Comparison of ENCODE assay signal across 1 cellular context in the genomic region with DNA sequence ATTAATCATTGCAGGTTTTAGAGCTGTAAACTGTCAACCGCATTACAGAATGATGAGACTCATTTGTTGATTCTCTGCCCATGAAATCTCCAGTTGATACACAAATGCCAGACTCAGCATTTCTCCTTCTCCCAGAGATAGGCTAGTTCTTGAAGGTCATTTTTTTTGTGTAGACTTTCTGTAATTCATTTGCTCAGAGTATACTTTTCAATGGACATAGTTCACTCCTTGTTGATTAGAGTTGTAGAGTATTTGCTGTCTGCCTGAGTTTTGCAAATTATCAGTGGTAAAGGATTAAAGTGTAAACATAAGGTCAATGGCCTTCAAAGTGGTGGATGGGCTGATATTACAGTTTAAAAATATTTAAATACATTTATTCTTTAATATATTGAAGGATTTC.
TF ChIP-seq lines count a peak whose summit lies in the region.

No MANE protein-coding gene starts in this region.

TF ChIP-seq in HepG2, 621 proteins besides CTCF, POLR2A, EP300 and RAD21 (continued from another document and continues in another):
- TF ChIP-seq USF2 (IDR thresholded peaks at IDR 0.05; ENCODE audit: low read depth, low read length), result no peak
- TF ChIP-seq USF2 (CRISPR knock-in tag; IDR thresholded peaks at IDR 0.05; ENCODE audit: borderline replicate concordance), result no peak
- peak; percentile 88 for TF ChIP-seq HNF4A (CRISPR knock-in tag; IDR thresholded peaks at IDR 0.05)
- TF ChIP-seq POGZ (CRISPR knock-in tag; IDR thresholded peaks at IDR 0.05), result 0 out of 2 replicates have a peak, but pooled peaks have one; percentile 36
- TF ChIP-seq MED8 (CRISPR knock-in tag; IDR thresholded peaks at IDR 0.05; ENCODE audit: insufficient replicate concordance), result peak; percentile 43
- peak; percentile 16; the same call in 1 of the 2 replicates for TF ChIP-seq ZNF281 (CRISPR knock-in tag; IDR thresholded peaks at IDR 0.05; ENCODE audit: borderline replicate concordance)
- no peak for TF ChIP-seq WIZ (CRISPR knock-in tag; IDR thresholded peaks at IDR 0.05)
- TF ChIP-seq ZNF670 (CRISPR knock-in tag; IDR thresholded peaks at IDR 0.05; ENCODE audit: borderline replicate concordance), result no peak
- no peak for TF ChIP-seq ZNF12 (CRISPR knock-in tag; IDR thresholded peaks at IDR 0.05)
- peak; percentile 35; the same call in 1 of the 2 replicates for TF ChIP-seq KAT8 (CRISPR knock-in tag; IDR thresholded peaks at IDR 0.05)
- no peak for TF ChIP-seq ATRX (CRISPR knock-in tag; IDR thresholded peaks at IDR 0.05; ENCODE audit: borderline replicate concordance)
- TF ChIP-seq, protein P1, sequence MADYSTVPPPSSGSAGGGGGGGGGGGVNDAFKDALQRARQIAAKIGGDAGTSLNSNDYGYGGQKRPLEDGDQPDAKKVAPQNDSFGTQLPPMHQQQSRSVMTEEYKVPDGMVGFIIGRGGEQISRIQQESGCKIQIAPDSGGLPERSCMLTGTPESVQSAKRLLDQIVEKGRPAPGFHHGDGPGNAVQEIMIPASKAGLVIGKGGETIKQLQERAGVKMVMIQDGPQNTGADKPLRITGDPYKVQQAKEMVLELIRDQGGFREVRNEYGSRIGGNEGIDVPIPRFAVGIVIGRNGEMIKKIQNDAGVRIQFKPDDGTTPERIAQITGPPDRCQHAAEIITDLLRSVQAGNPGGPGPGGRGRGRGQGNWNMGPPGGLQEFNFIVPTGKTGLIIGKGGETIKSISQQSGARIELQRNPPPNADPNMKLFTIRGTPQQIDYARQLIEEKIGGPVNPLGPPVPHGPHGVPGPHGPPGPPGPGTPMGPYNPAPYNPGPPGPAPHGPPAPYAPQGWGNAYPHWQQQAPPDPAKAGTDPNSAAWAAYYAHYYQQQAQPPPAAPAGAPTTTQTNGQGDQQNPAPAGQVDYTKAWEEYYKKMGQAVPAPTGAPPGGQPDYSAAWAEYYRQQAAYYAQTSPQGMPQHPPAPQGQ (CRISPR knock-in tag; IDR thresholded peaks at IDR 0.05; ENCODE audit: borderline replicate concordance), result no peak
- TF ChIP-seq ZNF143 (CRISPR knock-in tag; IDR thresholded peaks at IDR 0.05), result no peak
- TF ChIP-seq ZNF558 (CRISPR knock-in tag; IDR thresholded peaks at IDR 0.05; ENCODE audit: borderline replicate concordance), result no peak
- TF ChIP-seq, protein P2, sequence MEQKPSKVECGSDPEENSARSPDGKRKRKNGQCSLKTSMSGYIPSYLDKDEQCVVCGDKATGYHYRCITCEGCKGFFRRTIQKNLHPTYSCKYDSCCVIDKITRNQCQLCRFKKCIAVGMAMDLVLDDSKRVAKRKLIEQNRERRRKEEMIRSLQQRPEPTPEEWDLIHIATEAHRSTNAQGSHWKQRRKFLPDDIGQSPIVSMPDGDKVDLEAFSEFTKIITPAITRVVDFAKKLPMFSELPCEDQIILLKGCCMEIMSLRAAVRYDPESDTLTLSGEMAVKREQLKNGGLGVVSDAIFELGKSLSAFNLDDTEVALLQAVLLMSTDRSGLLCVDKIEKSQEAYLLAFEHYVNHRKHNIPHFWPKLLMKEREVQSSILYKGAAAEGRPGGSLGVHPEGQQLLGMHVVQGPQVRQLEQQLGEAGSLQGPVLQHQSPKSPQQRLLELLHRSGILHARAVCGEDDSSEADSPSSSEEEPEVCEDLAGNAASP (CRISPR knock-in tag; IDR thresholded peaks at IDR 0.05; ENCODE audit: borderline replicate concordance), result no peak
- TF ChIP-seq ELF1 (CRISPR knock-in tag; IDR thresholded peaks at IDR 0.05), result no peak
- no peak for TF ChIP-seq SSRP1 (CRISPR knock-in tag; IDR thresholded peaks at IDR 0.05)
- no peak for TF ChIP-seq ZMAT5 (CRISPR knock-in tag; IDR thresholded peaks at IDR 0.05; ENCODE audit: borderline replicate concordance, low read depth)
- peak; percentile 56; the same call in 1 of the 2 replicates for TF ChIP-seq NKX3-1 (CRISPR knock-in tag; IDR thresholded peaks at IDR 0.05)
- TF ChIP-seq ZNF766 (CRISPR knock-in tag; IDR thresholded peaks at IDR 0.05; ENCODE audit: borderline replicate concordance), result no peak
- TF ChIP-seq KDM2A (CRISPR knock-in tag; IDR thresholded peaks at IDR 0.05; ENCODE audit: borderline replicate concordance, low read depth), result no peak
- no peak for TF ChIP-seq HCFC1 (IDR thresholded peaks at IDR 0.05; ENCODE audit: low read depth, low read length)
- no peak for TF ChIP-seq ZNF160 (CRISPR knock-in tag; IDR thresholded peaks at IDR 0.05)
- TF ChIP-seq, protein P3, sequence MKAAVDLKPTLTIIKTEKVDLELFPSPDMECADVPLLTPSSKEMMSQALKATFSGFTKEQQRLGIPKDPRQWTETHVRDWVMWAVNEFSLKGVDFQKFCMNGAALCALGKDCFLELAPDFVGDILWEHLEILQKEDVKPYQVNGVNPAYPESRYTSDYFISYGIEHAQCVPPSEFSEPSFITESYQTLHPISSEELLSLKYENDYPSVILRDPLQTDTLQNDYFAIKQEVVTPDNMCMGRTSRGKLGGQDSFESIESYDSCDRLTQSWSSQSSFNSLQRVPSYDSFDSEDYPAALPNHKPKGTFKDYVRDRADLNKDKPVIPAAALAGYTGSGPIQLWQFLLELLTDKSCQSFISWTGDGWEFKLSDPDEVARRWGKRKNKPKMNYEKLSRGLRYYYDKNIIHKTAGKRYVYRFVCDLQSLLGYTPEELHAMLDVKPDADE (CRISPR knock-in tag; IDR thresholded peaks at IDR 0.05), result no peak
- no peak for TF ChIP-seq CAMTA2 (CRISPR knock-in tag; IDR thresholded peaks at IDR 0.05; ENCODE audit: borderline replicate concordance)
- TF ChIP-seq, protein P4, sequence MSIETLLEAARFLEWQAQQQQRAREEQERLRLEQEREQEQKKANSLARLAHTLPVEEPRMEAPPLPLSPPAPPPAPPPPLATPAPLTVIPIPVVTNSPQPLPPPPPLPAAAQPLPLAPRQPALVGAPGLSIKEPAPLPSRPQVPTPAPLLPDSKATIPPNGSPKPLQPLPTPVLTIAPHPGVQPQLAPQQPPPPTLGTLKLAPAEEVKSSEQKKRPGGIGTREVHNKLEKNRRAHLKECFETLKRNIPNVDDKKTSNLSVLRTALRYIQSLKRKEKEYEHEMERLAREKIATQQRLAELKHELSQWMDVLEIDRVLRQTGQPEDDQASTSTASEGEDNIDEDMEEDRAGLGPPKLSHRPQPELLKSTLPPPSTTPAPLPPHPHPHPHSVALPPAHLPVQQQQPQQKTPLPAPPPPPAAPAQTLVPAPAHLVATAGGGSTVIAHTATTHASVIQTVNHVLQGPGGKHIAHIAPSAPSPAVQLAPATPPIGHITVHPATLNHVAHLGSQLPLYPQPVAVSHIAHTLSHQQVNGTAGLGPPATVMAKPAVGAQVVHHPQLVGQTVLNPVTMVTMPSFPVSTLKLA (IDR thresholded peaks at IDR 0.05), result no peak
- no peak for TF ChIP-seq ZNF709 (CRISPR knock-in tag; IDR thresholded peaks at IDR 0.05)
- no peak for TF ChIP-seq ZNF101 (CRISPR knock-in tag; IDR thresholded peaks at IDR 0.05; ENCODE audit: borderline replicate concordance, low read depth)
- TF ChIP-seq, protein P5, sequence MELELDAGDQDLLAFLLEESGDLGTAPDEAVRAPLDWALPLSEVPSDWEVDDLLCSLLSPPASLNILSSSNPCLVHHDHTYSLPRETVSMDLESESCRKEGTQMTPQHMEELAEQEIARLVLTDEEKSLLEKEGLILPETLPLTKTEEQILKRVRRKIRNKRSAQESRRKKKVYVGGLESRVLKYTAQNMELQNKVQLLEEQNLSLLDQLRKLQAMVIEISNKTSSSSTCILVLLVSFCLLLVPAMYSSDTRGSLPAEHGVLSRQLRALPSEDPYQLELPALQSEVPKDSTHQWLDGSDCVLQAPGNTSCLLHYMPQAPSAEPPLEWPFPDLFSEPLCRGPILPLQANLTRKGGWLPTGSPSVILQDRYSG (CRISPR knock-in tag; IDR thresholded peaks at IDR 0.05), result no peak
- TF ChIP-seq XBP1 (CRISPR knock-in tag; IDR thresholded peaks at IDR 0.05), result no peak
- TF ChIP-seq ZNF549 (CRISPR knock-in tag; IDR thresholded peaks at IDR 0.05), result no peak
- TF ChIP-seq FOXM1 (CRISPR knock-in tag; IDR thresholded peaks at IDR 0.05), result no peak
- peak; percentile 17; the same call in 1 of the 2 replicates for TF ChIP-seq ETV5 (CRISPR knock-in tag; IDR thresholded peaks at IDR 0.05; ENCODE audit: borderline replicate concordance)
- peak; percentile 89 for TF ChIP-seq SKI (IDR thresholded peaks at IDR 0.05; ENCODE audit: partially characterized antibody)
- no peak for TF ChIP-seq POLR2AphosphoS2 (IDR thresholded peaks at IDR 0.05; ENCODE audit: low read depth, low read length)
- TF ChIP-seq ARNT (IDR thresholded peaks at IDR 0.05), result no peak
- TF ChIP-seq, protein P6, sequence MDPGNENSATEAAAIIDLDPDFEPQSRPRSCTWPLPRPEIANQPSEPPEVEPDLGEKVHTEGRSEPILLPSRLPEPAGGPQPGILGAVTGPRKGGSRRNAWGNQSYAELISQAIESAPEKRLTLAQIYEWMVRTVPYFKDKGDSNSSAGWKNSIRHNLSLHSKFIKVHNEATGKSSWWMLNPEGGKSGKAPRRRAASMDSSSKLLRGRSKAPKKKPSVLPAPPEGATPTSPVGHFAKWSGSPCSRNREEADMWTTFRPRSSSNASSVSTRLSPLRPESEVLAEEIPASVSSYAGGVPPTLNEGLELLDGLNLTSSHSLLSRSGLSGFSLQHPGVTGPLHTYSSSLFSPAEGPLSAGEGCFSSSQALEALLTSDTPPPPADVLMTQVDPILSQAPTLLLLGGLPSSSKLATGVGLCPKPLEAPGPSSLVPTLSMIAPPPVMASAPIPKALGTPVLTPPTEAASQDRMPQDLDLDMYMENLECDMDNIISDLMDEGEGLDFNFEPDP (CRISPR knock-in tag; conservative IDR thresholded peaks at IDR 0.05), result no peak
- no peak for TF ChIP-seq ZNF576 (CRISPR knock-in tag; IDR thresholded peaks at IDR 0.05)
- TF ChIP-seq ZBTB21 (CRISPR knock-in tag; IDR thresholded peaks at IDR 0.05), result no peak
- TF ChIP-seq TEAD3 (CRISPR knock-in tag; optimal IDR thresholded peaks at IDR 0.05; ENCODE audit: borderline replicate concordance), result peak; percentile 49
- TF ChIP-seq MAFF (IDR thresholded peaks at IDR 0.05; ENCODE audit: low read depth, low read length), result peak; percentile 99
- TF ChIP-seq ZBTB7A (CRISPR knock-in tag; IDR thresholded peaks at IDR 0.05), result no peak
- TF ChIP-seq, protein P7, sequence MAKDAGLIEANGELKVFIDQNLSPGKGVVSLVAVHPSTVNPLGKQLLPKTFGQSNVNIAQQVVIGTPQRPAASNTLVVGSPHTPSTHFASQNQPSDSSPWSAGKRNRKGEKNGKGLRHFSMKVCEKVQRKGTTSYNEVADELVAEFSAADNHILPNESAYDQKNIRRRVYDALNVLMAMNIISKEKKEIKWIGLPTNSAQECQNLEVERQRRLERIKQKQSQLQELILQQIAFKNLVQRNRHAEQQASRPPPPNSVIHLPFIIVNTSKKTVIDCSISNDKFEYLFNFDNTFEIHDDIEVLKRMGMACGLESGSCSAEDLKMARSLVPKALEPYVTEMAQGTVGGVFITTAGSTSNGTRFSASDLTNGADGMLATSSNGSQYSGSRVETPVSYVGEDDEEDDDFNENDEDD (CRISPR knock-in tag; IDR thresholded peaks at IDR 0.05; ENCODE audit: borderline replicate concordance), result no peak
- peak; percentile 90 for TF ChIP-seq NR2F2 (IDR thresholded peaks at IDR 0.05; ENCODE audit: borderline replicate concordance, low read depth)
- TF ChIP-seq ZNF24 (IDR thresholded peaks at IDR 0.05), result no peak
- no peak for TF ChIP-seq FOSL1 (CRISPR knock-in tag; IDR thresholded peaks at IDR 0.05; ENCODE audit: borderline replicate concordance)
- no peak for TF ChIP-seq MZF1 (CRISPR knock-in tag; IDR thresholded peaks at IDR 0.05; ENCODE audit: borderline replicate concordance)
